11 cellular contexts compared by ENCODE assay signal in the genomic region with DNA sequence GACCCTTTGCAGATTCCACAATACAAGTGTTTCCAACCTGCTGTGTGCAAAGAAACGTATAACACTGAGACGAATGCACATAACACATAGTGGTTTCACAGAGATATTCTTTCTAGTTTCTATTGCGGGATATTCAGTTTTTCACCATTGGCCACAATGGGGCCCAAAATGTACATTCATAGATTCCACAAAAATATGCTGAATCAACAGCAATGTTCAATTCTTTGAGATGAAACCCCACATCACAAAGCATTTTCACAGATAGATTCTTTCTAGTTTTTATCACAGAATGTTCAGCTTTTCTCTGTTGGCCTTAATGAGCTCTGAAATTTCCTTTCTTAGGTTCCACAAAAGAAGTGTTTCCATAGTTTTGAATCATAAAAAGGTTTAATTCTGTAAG.
"Had no signal": no experiment of that assay in that cellular context is flagged by ENCODE, and none has a peak within 500 bp of the region (broad histone marks: within the 10 kb centered on the region; RNA-seq: fewer than 3 reads in every experiment).

No MANE protein-coding gene starts in this region.

- FAIRE-seq: H1, H54 had no signal

- H3K9ac ChIP-seq: GM23248 had no signal

- H2AFZ ChIP-seq: GM23248, GM23338 had no signal

- H3K4me2 ChIP-seq: GM23338 had no signal

- H3K4me3 ChIP-seq: GM23248, GM23338, HAP-1 had no signal

- H3K27ac ChIP-seq: GM23248 had no signal

- DNase-seq: GM23248, GOT3, H7, H9, HCEC 1CT, HFFc6 had no signal

- H3K36me3 ChIP-seq: HAP-1 had no signal

- ATAC-seq: GM23338, HCT116 had no signal

- H3K4me1 ChIP-seq: HAP-1 had no signal
